In genomic region chr5:36722913-36723312, GRCh38 we compare ENCODE assay signal across 11 cellular contexts.
DNase-seq lines count a peak whose midpoint lies in the region; ATAC-seq and TF ChIP-seq lines count a peak whose summit lies in the region.
"Had no signal": no experiment of that assay in that cellular context is flagged by ENCODE, and none has a peak within 500 bp of the region (broad histone marks: within the 10 kb centered on the region; RNA-seq: fewer than 3 reads in every experiment).

No MANE protein-coding gene starts in this region.

- H3K18ac ChIP-seq in trophoblast cell (ENCODE audit: low read length), result no peak overlapping the region

- H2BK12ac ChIP-seq in trophoblast cell (ENCODE audit: low read length), result no peak overlapping the region

- no peak for TF ChIP-seq POLR2A in stomach (IDR thresholded peaks at IDR 0.05)

- H4K8ac ChIP-seq in trophoblast cell (ENCODE audit: low read depth, low read length), result no peak overlapping the region

- H3K36me3 ChIP-seq in GM06990 (ENCODE audit: control insufficient read depth, insufficient read depth, low read length) (peaks cover 1% of the 10 kb centered on the region), Karpas-422 (ENCODE audit: insufficient read depth, low read length) (0 out of 2 replicates have a peak, but pooled peaks cover 3% of the 10 kb centered on the region), BE2C (no peaks in the 10 kb centered on the region), stomach (no peaks in the 10 kb centered on the region), trophoblast cell (ENCODE audit: control insufficient read depth in 1 of 2, insufficient read depth in 2 of 2, low read length in 2 of 2) (no peaks in the 10 kb centered on the region)

- H2AK5ac ChIP-seq in trophoblast cell (ENCODE audit: low read length), result no peak overlapping the region

- H3K14ac ChIP-seq in trophoblast cell (ENCODE audit: low read length), result no peak overlapping the region

- H3K27ac ChIP-seq in Karpas-422 (ENCODE audit: low read length) (no peak overlapping the region), stomach (no peak overlapping the region), trophoblast cell (ENCODE audit: low read depth, low read length) (no peak overlapping the region)

- H3K23ac ChIP-seq in trophoblast cell (ENCODE audit: low read length), result no peak overlapping the region

- 0 out of 2 replicates have a peak overlapping the region, but pooled peaks have one; percentile 14 for H3K9ac ChIP-seq in Karpas-422 (ENCODE audit: low read length)
- no peak overlapping the region for H3K9ac ChIP-seq in trophoblast cell (ENCODE audit: low read length)

- H3K9me2 ChIP-seq in Karpas-422 (replicated peaks; ENCODE audit: insufficient read depth, low read length), result no peaks in the 10 kb centered on the region

- H2AFZ ChIP-seq in Karpas-422 (ENCODE audit: low read length) (no peak overlapping the region), trophoblast cell (ENCODE audit: insufficient read depth, low read length, poor library complexity) (no peak overlapping the region)

- no peak overlapping the region for H4K91ac ChIP-seq in trophoblast cell (ENCODE audit: low read depth, low read length)

- no peaks in the 10 kb centered on the region for H3K79me1 ChIP-seq in trophoblast cell (ENCODE audit: low read length)

- H2BK5ac ChIP-seq in trophoblast cell (ENCODE audit: low read depth, low read length, poor library complexity), result no peak overlapping the region

- H3K4ac ChIP-seq in trophoblast cell (ENCODE audit: low read depth, low read length), result no peak overlapping the region

- DNase-seq in GM06990 (ENCODE audit: extremely low read depth, insufficient read length) (no peak), Karpas-422 (no peak), fibroblast of villous mesenchyme (ENCODE audit: low read depth) (peak; percentile 17), BE2C (no peak), stomach (no peak), trophoblast cell (no peak)
- DNase-seq: amygdala, NCI-H345 had no signal

- peaks cover 54% of the 10 kb centered on the region for H3K4me1 ChIP-seq in Karpas-422 (ENCODE audit: low read length)
- H3K4me1 ChIP-seq in BE2C, result no peaks in the 10 kb centered on the region
- H3K4me1 ChIP-seq in stomach, result peaks cover 0 to 5% (median 0%) of the 10 kb centered on the region in 4 donors
- H3K4me1 ChIP-seq in trophoblast cell (ENCODE audit: control insufficient read depth in 1 of 2, insufficient read depth in 2 of 2, low read length in 2 of 2), result no peaks in the 10 kb centered on the region

- H3K9me3 ChIP-seq in Karpas-422 (ENCODE audit: low read length) (no peaks in the 10 kb centered on the region), BE2C (no peaks in the 10 kb centered on the region), stomach (no peaks in the 10 kb centered on the region), trophoblast cell (ENCODE audit: insufficient read depth, low read depth, low read length) (no peaks in the 10 kb centered on the region)

- H4K12ac ChIP-seq in trophoblast cell (ENCODE audit: low read depth, low read length), result no peak overlapping the region

- TF ChIP-seq CTCF in GM06990 (IDR thresholded peaks at IDR 0.05; ENCODE audit: insufficient read depth, low read length, poor library complexity, severe bottlenecking) (no peak), fibroblast of villous mesenchyme (IDR thresholded peaks at IDR 0.05; ENCODE audit: insufficient read depth, low read depth, low read length) (no peak), BE2C (IDR thresholded peaks at IDR 0.05; ENCODE audit: low read depth, low read length) (no peak), stomach (IDR thresholded peaks at IDR 0.05) (no peak)

- intact Hi-C loops in stomach (cut with DNase I; ENCODE audit: low total_unique reads), result no loop called here

- ATAC-seq in GM19395 (IDR thresholded peaks at IDR 0.05; ENCODE audit: unreplicated experiment), result peak; percentile 14
- ATAC-seq in GM19035 (IDR thresholded peaks at IDR 0.05; ENCODE audit: unreplicated experiment), result no peak

- peaks cover 2% of the 10 kb centered on the region; the same call in 1 of the 2 replicates for H4K20me1 ChIP-seq in Karpas-422 (ENCODE audit: insufficient read depth, low read depth, low read length)

- peak overlapping the region; percentile 31 for H3K4me3 ChIP-seq in GM06990 (replicated peaks; ENCODE audit: low read depth, low read length)
- H3K4me3 ChIP-seq in Karpas-422 (ENCODE audit: low read length), result peak overlapping the region; percentile 67; the same call in 1 of the 2 replicates
- no peak overlapping the region for H3K4me3 ChIP-seq in fibroblast of villous mesenchyme (ENCODE audit: low read depth, low read length)
- no peak overlapping the region for H3K4me3 ChIP-seq in BE2C (ENCODE audit: low read depth, low read length)
- H3K4me3 ChIP-seq in stomach, result no peak overlapping the region
- H3K4me3 ChIP-seq in trophoblast cell (ENCODE audit: low read depth, low read length), result no peak overlapping the region
- H3K4me3 ChIP-seq: smooth muscle cell had no signal

- H2BK120ac ChIP-seq in trophoblast cell (ENCODE audit: insufficient read depth, low read length, poor library complexity), result no peak overlapping the region

- peaks cover 32% of the 10 kb centered on the region for H3K79me2 ChIP-seq in Karpas-422 (ENCODE audit: low read length)
- no peaks in the 10 kb centered on the region for H3K79me2 ChIP-seq in trophoblast cell (ENCODE audit: control insufficient read depth, insufficient read depth, low read length, poor library complexity)

- H3K27me3 ChIP-seq in GM06990 (replicated peaks; ENCODE audit: control insufficient read depth, insufficient read depth, low read length) (no peaks in the 10 kb centered on the region), Karpas-422 (ENCODE audit: low read length) (no peaks in the 10 kb centered on the region), BE2C (peaks cover 13% of the 10 kb centered on the region), stomach (no peaks in the 10 kb centered on the region), trophoblast cell (ENCODE audit: insufficient read depth, low read length) (no peaks in the 10 kb centered on the region)

- no peak for TF ChIP-seq EP300 in stomach (IDR thresholded peaks at IDR 0.05)

- 63 to 78% (median 67%) methylated on average over 6 of the region's 6 CpGs for WGBS in stomach, 5 donors
- no CpG with 5 or more reads among the region's 6 CpGs for WGBS in trophoblast cell (ENCODE audit: extremely low coverage, insufficient coverage, insufficient read length)

- peak overlapping the region; percentile 85 for H3K4me2 ChIP-seq in Karpas-422 (ENCODE audit: low read depth, low read length, poor library complexity, severe bottlenecking)
- H3K4me2 ChIP-seq in trophoblast cell (ENCODE audit: low read length), result no peak overlapping the region
- H3K4me2 ChIP-seq: smooth muscle cell had no signal

Comparison
In these comparisons a context has a peak if more than half of its experiments do, and no peak if none do; other contexts are left out.
1. H3K4me3 ChIP-seq: peak in GM06990 (single experiment) and Karpas-422 (single experiment); none in fibroblast of villous mesenchyme (single experiment), BE2C (single experiment), stomach (0 of 4) and trophoblast cell (single experiment).